8 cellular contexts compared by ENCODE assay signal in the genomic region with DNA sequence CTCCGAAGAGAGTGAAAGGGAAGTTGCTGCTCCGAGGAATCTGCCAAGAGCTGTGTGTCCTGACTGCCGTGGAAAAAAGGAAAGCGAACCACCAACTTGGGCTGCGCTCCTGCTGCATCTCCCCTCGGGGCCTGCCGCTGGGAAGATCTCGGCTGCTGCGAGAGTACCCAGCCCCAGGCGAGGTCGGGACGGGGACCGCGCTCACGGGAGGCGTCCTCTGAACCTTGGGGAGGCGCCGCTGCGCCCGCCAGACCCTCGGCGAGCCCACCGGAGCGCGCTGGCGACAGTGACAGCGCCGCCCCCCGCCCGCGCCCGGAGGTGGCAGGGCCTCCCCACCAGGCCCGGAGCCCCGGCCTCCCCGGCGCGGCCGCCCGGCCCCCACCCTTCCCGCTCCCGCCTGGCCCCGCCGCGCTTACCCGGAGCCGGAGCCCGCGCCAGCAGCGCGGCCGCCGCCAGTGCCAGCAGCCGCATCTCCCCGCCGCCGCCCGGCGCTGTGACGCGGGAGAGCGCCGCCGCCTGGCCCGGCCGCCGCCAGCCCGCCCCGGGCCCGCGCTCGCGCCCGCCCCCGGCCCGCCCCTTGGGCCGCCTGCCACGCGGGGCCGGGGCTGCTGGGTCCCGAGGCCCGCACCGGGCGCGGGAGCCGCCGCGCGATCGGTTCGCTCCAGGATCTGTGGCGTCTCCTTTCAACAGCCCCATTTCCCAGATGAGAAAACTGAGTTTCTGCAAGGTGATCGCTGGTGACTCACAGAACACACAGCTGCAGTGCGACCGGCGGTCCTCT. TPM values are rescaled to one million over a fixed set of nuclear protein-coding genes. Genes with fewer than 3 reads are reported as not detected.
A peak's percentile ranks its signal among the peaks of the same experiment; 100 is the strongest.
DNase-seq lines count a peak whose midpoint lies in the region; ATAC-seq and TF ChIP-seq lines count a peak whose summit lies in the region.

A gene with protein sequence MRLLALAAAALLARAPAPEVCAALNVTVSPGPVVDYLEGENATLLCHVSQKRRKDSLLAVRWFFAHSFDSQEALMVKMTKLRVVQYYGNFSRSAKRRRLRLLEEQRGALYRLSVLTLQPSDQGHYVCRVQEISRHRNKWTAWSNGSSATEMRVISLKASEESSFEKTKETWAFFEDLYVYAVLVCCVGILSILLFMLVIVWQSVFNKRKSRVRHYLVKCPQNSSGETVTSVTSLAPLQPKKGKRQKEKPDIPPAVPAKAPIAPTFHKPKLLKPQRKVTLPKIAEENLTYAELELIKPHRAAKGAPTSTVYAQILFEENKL (minus strand): TSS at position 508 of the 781 bp plus-strand sequence. CDS start 37 bp downstream, at position 471.

- peak within 1 kb of the TSS in 1 of 2 donors; percentile 31 for H3K27ac Mint-ChIP-seq in T-cell

- peak; percentile 71 for DNase-seq in GM13976 (ENCODE audit: low spot score)
- DNase-seq in T-cell, result no peak
- peak; percentile 41 for DNase-seq in fibroblast of gingiva (ENCODE audit: low read depth)
- DNase-seq in uterus, result peak; percentile 43 to 55
- DNase-seq in NCI-H82 (lab: John Stamatoyannopoulos, UW), result no peak

- peak in 2 of 4 experiments; percentile 18 to 38 for ATAC-seq in T-cell (replicated peaks in 1 of 4)
- ATAC-seq in GM19455 (IDR thresholded peaks at IDR 0.05; ENCODE audit: unreplicated experiment), result no peak
- ATAC-seq in HG03108 (IDR thresholded peaks at IDR 0.05; ENCODE audit: unreplicated experiment), result no peak

- H3K36me3 ChIP-seq in muscle layer of colon (ENCODE audit: insufficient read depth, low read length) (no peaks in the 10 kb centered on the region), uterus (no peaks in the 10 kb centered on the region)

- peak within 1 kb of the TSS; percentile 68 for H3K9ac ChIP-seq in muscle layer of colon (ENCODE audit: low read length)

- peak within 1 kb of the TSS; percentile 52 to 71 for H3K4me3 ChIP-seq in muscle layer of colon (ENCODE audit: low read depth in 1 of 2, low read length in 2 of 2)
- peak within 1 kb of the TSS; percentile 48 to 66 for H3K4me3 ChIP-seq in uterus

- TF ChIP-seq POLR2A in uterus (IDR thresholded peaks at IDR 0.05), result peak in 1 of 2 donors; percentile 34

- H3K27ac ChIP-seq in muscle layer of colon (ENCODE audit: low read depth, low read length) (peak within 1 kb of the TSS; percentile 59), uterus (peak within 1 kb of the TSS; percentile 83 to 87)

- no peaks in the 10 kb centered on the region for H3K9me3 Mint-ChIP-seq in T-cell

- POLR2A ChIA-PET in T-cell (lab: Charles Lee), result no interaction called here

- CTCF ChIA-PET in T-cell (lab: Charles Lee), result no interaction called here

- H3K4me1 ChIP-seq in muscle layer of colon (ENCODE audit: insufficient read depth, low read length) (peaks cover 27% of the 10 kb centered on the region), uterus (no peaks in the 10 kb centered on the region)

- H3K27me3 ChIP-seq in muscle layer of colon (ENCODE audit: control insufficient read depth in 1 of 2, insufficient read depth in 2 of 2, low read length in 2 of 2) (no peaks in the 10 kb centered on the region), uterus (no peaks in the 10 kb centered on the region)

- peaks cover 18 to 36% of the 10 kb centered on the region in 2 donors for H3K27me3 Mint-ChIP-seq in T-cell

- H3K9me3 ChIP-seq in muscle layer of colon (ENCODE audit: low read length) (no peaks in the 10 kb centered on the region), uterus (no peaks in the 10 kb centered on the region)

- TF ChIP-seq CTCF in GM13976 (IDR thresholded peaks at IDR 0.05; ENCODE audit: borderline replicate concordance, control extremely low read depth, extremely low read depth, insufficient read depth, missing control alignments) (no peak), uterus (IDR thresholded peaks at IDR 0.05) (peak in 1 of 4 experiments; percentile 23)

- intact Hi-C loops in uterus (cut with DNase I; ENCODE audit: low total_unique reads), result no loop called here

- H3K4me1 Mint-ChIP-seq in T-cell, result peaks cover 0 to 6% (median 3%) of the 10 kb centered on the region in 3 donors

- no peaks in the 10 kb centered on the region for H3K36me3 Mint-ChIP-seq in T-cell

- peak within 1 kb of the TSS; percentile 22 to 41 (median 39) for H3K4me3 Mint-ChIP-seq in T-cell

- in situ Hi-C loops in GM13976 (cut with MboI; ENCODE audit: low sequenced_read_pairs, unreplicated experiment), result no loop called here

RNA-seq across cellular contexts. Expression of the gene that starts here (rescaled TPM):
- total RNA-seq in T-cell, result under 1 TPM in 3 of 5 donors, not detected in 2; 0.09 to 0.19 (median 0.10) TPM
- total RNA-seq in uterus, result 10 to 100 TPM; 10.3 to 46.6 (median 19.3) TPM

Comparison
In these comparisons a context has a peak if more than half of its experiments do, and no peak if none do; other contexts are left out.
1. RNA of the gene that starts here (total RNA-seq): 10.3 to 46.6 TPM in uterus; 0.09 to 0.19 TPM in T-cell; every median in the first group is over 4 times any median in the second.
2. DNase-seq: peak in GM13976 (single experiment), fibroblast of gingiva (single experiment) and uterus (2 of 2); none in T-cell (0 of 34) and NCI-H82 (single experiment).